ENCODE assay signal across 18 cellular contexts in the genomic region with DNA sequence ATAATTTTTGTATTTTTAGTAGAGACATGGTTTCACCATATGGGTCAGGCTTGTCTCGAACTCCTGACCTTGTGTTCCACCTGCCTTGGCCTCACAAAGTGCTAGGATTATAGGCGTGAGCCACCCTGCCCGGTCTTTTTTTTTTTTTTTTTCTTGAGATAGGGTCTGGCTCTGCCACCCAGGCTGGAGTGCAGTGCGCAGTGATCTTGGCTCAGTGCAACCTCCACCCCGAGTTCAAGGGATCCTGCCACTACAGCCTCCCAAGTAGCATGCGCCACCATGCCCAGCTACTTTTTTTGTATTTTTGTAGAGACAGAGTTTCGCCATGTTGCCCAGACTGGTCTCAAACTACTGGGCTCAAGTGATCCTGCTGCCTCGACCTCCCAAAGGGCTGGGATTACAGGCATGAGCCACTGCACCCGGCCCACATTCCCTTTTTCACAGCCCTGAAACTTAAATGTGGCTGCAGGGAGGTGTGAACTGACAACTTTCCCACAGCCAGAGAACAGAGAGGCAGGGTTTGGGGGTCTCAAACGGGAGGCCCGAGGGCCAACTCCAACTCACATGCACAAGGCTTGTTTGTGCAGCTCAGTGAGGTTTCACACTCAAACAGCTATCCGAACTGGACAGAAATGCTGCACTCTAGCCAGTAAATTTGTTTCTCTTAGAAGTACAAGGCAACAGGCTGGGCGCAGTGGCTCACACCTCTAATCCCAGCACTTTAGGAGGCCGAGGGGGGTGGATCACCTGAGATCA. TPM values are rescaled to one million over a fixed set of nuclear protein-coding genes. Genes with fewer than 3 reads are reported as not detected.
"Had no signal": no experiment of that assay in that cellular context is flagged by ENCODE, and none has a peak within 500 bp of the region (broad histone marks: within the 10 kb centered on the region; RNA-seq: fewer than 3 reads in every experiment).

No MANE protein-coding gene starts in this region.

- H3K4me1 ChIP-seq: prostate gland had no signal

- H3K4me3 Mint-ChIP-seq: activated CD4-positive, alpha-beta memory T cell treated with anti-CD3 and anti-CD28 coated beads for 36 hours; activated naive CD8-positive, alpha-beta T cell treated with anti-CD3 and anti-CD28 coated beads for 36 hours; naive thymus-derived CD4-positive, alpha-beta T cell had no signal

- H3K9me3 Mint-ChIP-seq: activated CD4-positive, alpha-beta memory T cell treated with anti-CD3 and anti-CD28 coated beads for 36 hours; activated naive CD8-positive, alpha-beta T cell treated with anti-CD3 and anti-CD28 coated beads for 36 hours had no signal

- H3K9me3 ChIP-seq: gastrocnemius medialis, lower lobe of right lung, prostate gland, upper lobe of left lung had no signal

- ATAC-seq: gastrocnemius medialis; left lobe of liver; lower lobe of right lung; naive thymus-derived CD4-positive, alpha-beta T cell had no signal

- H3K27ac Mint-ChIP-seq: activated CD4-positive, alpha-beta memory T cell treated with anti-CD3 and anti-CD28 coated beads for 36 hours; activated naive CD8-positive, alpha-beta T cell treated with anti-CD3 and anti-CD28 coated beads for 36 hours; naive thymus-derived CD4-positive, alpha-beta T cell had no signal

- H3K27ac ChIP-seq: coronary artery, gastrocnemius medialis, lower lobe of right lung, upper lobe of left lung had no signal

- H3K36me3 Mint-ChIP-seq: activated CD4-positive, alpha-beta memory T cell treated with anti-CD3 and anti-CD28 coated beads for 36 hours; activated naive CD8-positive, alpha-beta T cell treated with anti-CD3 and anti-CD28 coated beads for 36 hours had no signal

- H3K36me3 ChIP-seq: gastrocnemius medialis, lower lobe of right lung, prostate gland, upper lobe of left lung had no signal

- DNase-seq: activated CD4-positive, alpha-beta memory T cell treated with anti-CD3 and anti-CD28 coated beads for 36 hours; activated CD4-positive, alpha-beta T cell treated with anti-CD3 and anti-CD28 coated beads for 48 hours; activated naive CD4-positive, alpha-beta T cell treated with Interleukin-2 at 50 U/mL for 16 hours; activated naive CD8-positive, alpha-beta T cell treated with anti-CD3 and anti-CD28 coated beads for 36 hours; activated T-cell treated with anti-CD3 and anti-CD28 coated beads, Interleukin-2, amount 50 U/mL, for 48 hours; cerebellar nuclear complex; gastrocnemius medialis; islet precursor cell; lower lobe of right lung; naive thymus-derived CD4-positive, alpha-beta T cell; stimulated activated CD4-positive, alpha-beta T cell treated with anti-CD3 and anti-CD28 coated beads, Interleukin-4, amount 100 ng/mL, for 24 hours; stimulated activated naive CD4-positive, alpha-beta T cell treated with Interleukin-2 at 50 U/mL for 16 hours had no signal

- H3K4me3 ChIP-seq: coronary artery, gastrocnemius medialis, lower lobe of right lung, prostate gland, upper lobe of left lung had no signal

RNA-seq across cellular contexts. Expression of gene S1PR5, which starts 4.4 kb away (rescaled TPM):
- total RNA-seq: activated naive CD8-positive, alpha-beta T cell treated with anti-CD3 and anti-CD28 coated beads for 36 hours; epithelial cell of proximal tubule; gastrocnemius medialis; T-helper 2 cell treated with Interferon-gamma antibody and Interleukin-4, amounts not matched to agents 100 ng/mL and 5 ng/mL, for 36 hours had no signal
